7 cellular contexts compared by ENCODE assay signal in the genomic region with DNA sequence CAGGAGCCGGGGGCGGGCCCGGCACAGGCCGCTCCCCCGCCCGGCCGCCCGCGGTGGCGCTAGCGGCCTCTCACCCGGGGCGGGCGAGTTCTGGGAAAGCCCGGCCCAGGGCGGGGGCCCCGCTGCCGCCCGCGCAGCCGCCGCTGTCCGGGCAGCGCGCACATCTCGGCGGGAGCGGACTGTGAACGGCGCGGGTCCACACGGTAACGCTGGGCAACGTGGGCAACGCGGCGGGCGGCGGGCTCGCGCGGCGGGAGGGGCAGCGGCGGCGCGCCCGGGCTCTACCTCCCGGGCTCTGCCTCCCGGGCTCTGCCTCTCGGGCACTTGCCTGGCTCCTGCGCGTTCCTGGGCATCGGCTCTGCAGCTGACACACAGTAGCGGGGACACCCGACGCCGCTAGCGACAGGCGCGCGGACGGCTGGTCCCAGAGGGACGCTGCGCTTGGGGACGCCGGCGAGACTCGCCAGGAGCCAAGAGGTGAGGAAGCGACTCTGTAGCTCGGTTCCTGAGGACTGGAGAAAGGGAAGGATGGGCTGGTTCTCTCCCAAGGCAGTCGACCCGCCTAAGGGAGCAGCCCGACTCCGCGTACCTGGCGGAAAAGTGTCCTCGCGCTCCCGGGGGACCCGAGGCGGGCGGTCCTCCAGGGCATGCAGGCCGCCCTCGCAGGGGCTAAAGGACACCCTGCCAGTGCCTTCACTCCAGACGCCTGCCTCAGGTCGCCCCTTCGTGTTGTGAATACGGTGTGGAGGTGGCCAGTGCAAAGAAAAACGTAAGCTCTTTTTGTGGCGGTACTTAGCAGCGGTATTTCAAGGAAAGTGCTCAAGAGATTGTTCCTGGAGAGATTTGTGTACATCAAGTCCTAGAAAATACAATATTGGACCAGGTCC. TPM values are rescaled to one million over a fixed set of nuclear protein-coding genes. Genes with fewer than 3 reads are reported as not detected.
DNase-seq lines count a peak whose midpoint lies in the region; ATAC-seq, FAIRE-seq and TF ChIP-seq lines count a peak whose summit lies in the region.

A gene (plus strand): TSS at position 150 of the 887 bp plus-strand sequence. CDS start 37,116 bp downstream, outside the sequence.

- H3K4me1 ChIP-seq in endothelial cell of umbilical vein (ENCODE audit: control insufficient read depth, extremely low read depth, insufficient read depth, low read length) (peaks cover 4% of the 10 kb centered on the region), tibial artery (peaks cover 0 to 42% (median 19%) of the 10 kb centered on the region in 4 donors)

- TF ChIP-seq POLR2A in endothelial cell of umbilical vein (IDR thresholded peaks at IDR 0.05; ENCODE audit: low read depth, low read length) = no peak

- H3K27ac ChIP-seq in RWPE1 = peak within 1 kb of the TSS; percentile 33; the same call in 1 of the 2 replicates
- H3K27ac ChIP-seq in endothelial cell of umbilical vein (ENCODE audit: insufficient read depth, low read depth, low read length) = no peak within 1 kb of the TSS
- peak within 1 kb of the TSS; percentile 68 to 70 for H3K27ac ChIP-seq in tibial artery

- H3K9me3 ChIP-seq in endothelial cell of umbilical vein (replicated peaks; ENCODE audit: control insufficient read depth, insufficient read depth, low read length) (no peaks in the 10 kb centered on the region), tibial artery (no peaks in the 10 kb centered on the region)

- H3K27me3 ChIP-seq in endothelial cell of umbilical vein (ENCODE audit: control insufficient read depth in 2 of 2, insufficient read depth in 2 of 2, low read length in 2 of 2) = peaks cover 21 to 37% of the 10 kb centered on the region in 2 experiments
- H3K27me3 ChIP-seq in tibial artery = no peaks in the 10 kb centered on the region

- H3K9me3 Mint-ChIP-seq in memory B cell = no peaks in the 10 kb centered on the region

- ATAC-seq in HG02678 (IDR thresholded peaks at IDR 0.05; ENCODE audit: unreplicated experiment) (peak; percentile 62), memory B cell (ENCODE audit: low read depth) (peak; percentile 43)

- H3K27ac Mint-ChIP-seq in memory B cell = no peak within 1 kb of the TSS

- H3K36me3 ChIP-seq in endothelial cell of umbilical vein (ENCODE audit: control insufficient read depth in 2 of 2, extremely low read depth in 1 of 2, insufficient read depth in 2 of 2, low read length in 2 of 2) = no peaks in the 10 kb centered on the region
- no peaks in the 10 kb centered on the region for H3K36me3 ChIP-seq in tibial artery

- peak within 1 kb of the TSS; percentile 59 for H2AFZ ChIP-seq in endothelial cell of umbilical vein (ENCODE audit: low read depth, low read length)

- TF ChIP-seq CTCF in RWPE1 (conservative IDR thresholded peaks at IDR 0.05; ENCODE audit: low read depth) = peak; percentile 26; the same call in 1 of the 2 replicates
- no peak for TF ChIP-seq CTCF in endothelial cell of umbilical vein (IDR thresholded peaks at IDR 0.05; ENCODE audit: extremely low read depth in 1 of 2, insufficient read depth in 1 of 2, low read depth in 1 of 2, low read length in 2 of 2)
- TF ChIP-seq CTCF in tibial artery (IDR thresholded peaks at IDR 0.05) = no peak

- no peaks in the 10 kb centered on the region for H4K20me1 ChIP-seq in endothelial cell of umbilical vein (replicated peaks; ENCODE audit: control insufficient read depth, extremely low read depth, insufficient read depth, low read length)

- peaks cover 3% of the 10 kb centered on the region for H3K4me1 Mint-ChIP-seq in memory B cell

- no peak within 1 kb of the TSS for H3K9ac ChIP-seq in endothelial cell of umbilical vein (replicated peaks; ENCODE audit: extremely low read depth, insufficient read depth, low read length)

- H3K9me1 ChIP-seq in endothelial cell of umbilical vein (replicated peaks; ENCODE audit: control insufficient read depth, extremely low read depth, insufficient read depth, low read length) = no peaks in the 10 kb centered on the region

- no TSS peak for BruUV-seq in endothelial cell of umbilical vein (replicated peaks; lab: Mats Ljungman, UMichigan)

- no peaks in the 10 kb centered on the region for H3K79me2 ChIP-seq in endothelial cell of umbilical vein (ENCODE audit: control insufficient read depth, insufficient read depth, low read length)

- CTCF ChIA-PET in RWPE1 (lab: Yijun Ruan, JAX) (interaction anchor here (0.6 kb wide), 2 partner anchors 42 to 1537 kb away, joined by 3 read pairs; no protein-coding TSS in a partner anchor), endothelial cell of umbilical vein (lab: Charles Lee) (no interaction called here)

- dilution Hi-C loops in endothelial cell of umbilical vein (cut with MboI; ENCODE audit: extremely low pct_ligation_motif_present, low sequenced_read_pairs) = no loop called here

- no peaks in the 10 kb centered on the region for H3K36me3 Mint-ChIP-seq in memory B cell

- intact Hi-C loops in endothelial cell of umbilical vein (cut with micrococcal nuclease) = no loop called here
- intact Hi-C loops in tibial artery (cut with DNase I; ENCODE audit: low total_unique reads) = no loop called here

- POLR2A ChIA-PET in RWPE1 (lab: Yijun Ruan, JAX; ENCODE audit: low non-redundant PET) (no interaction called here), endothelial cell of umbilical vein (lab: Charles Lee) (no interaction called here)

- peaks cover 21% of the 10 kb centered on the region for H3K27me3 Mint-ChIP-seq in memory B cell

- peak; percentile 58 for DNase-seq in RWPE1 (ENCODE audit: low spot score)
- DNase-seq in endothelial cell of umbilical vein (ENCODE audit: low read depth, low spot score) = no peak
- no peak for DNase-seq in memory B cell (ENCODE audit: low spot score in 2 of 2)
- peak; percentile 31 to 81 for DNase-seq in tibial artery
- DNase-seq in NCI-H2107 treated with DMSO at 0.1 percent for 48 hours (lab: John Stamatoyannopoulos, UW; ENCODE audit: unreplicated experiment) = no peak

- H3K4me2 ChIP-seq in endothelial cell of umbilical vein (ENCODE audit: insufficient read depth, low read length) = peak within 1 kb of the TSS; percentile 78

- H3K4me3 Mint-ChIP-seq in memory B cell = peak within 1 kb of the TSS; percentile 61

- FAIRE-seq in endothelial cell of umbilical vein (lab: Jason Lieb, UNC) = no peak

- H3K4me3 ChIP-seq in GM08714 (ENCODE audit: low read length) (peak within 1 kb of the TSS; percentile 16; the same call in 1 of the 2 replicates), endothelial cell of umbilical vein (replicated peaks in 1 of 3; ENCODE audit: insufficient read depth in 1 of 3, low read depth in 1 of 3, low read length in 3 of 3) (peak within 1 kb of the TSS in 2 of 3 experiments; percentile 7 to 30), tibial artery (peak within 1 kb of the TSS; percentile 68 to 72)

TF ChIP-seq in endothelial cell of umbilical vein, 7 proteins besides CTCF, POLR2A, EP300 and RAD21:
- TF ChIP-seq EZH2 (IDR thresholded peaks at IDR 0.05; ENCODE audit: borderline replicate concordance, low read depth, low read length, severe bottlenecking) (peak; percentile 87), JUN (IDR thresholded peaks at IDR 0.05; ENCODE audit: borderline replicate concordance, insufficient read depth, insufficient read length, low read depth) (no peak)

RNA-seq across cellular contexts. Expression of the gene that starts here (rescaled TPM):
- 0.04 and 0.05 TPM in 2 replicates for total RNA-seq in endothelial cell of umbilical vein
- 0.01 and 0.02 TPM in 2 replicates for polyA plus RNA-seq in endothelial cell of umbilical vein
- polyA plus RNA-seq in endothelial cell of umbilical vein (2011; cell fraction: cytosol; rRNA removed) = 0.01 TPM in 2 replicates
- 0.01 TPM in 2 replicates for polyA plus RNA-seq in endothelial cell of umbilical vein (2011; cell fraction: nucleus; rRNA removed)
- 0.33 and 0.35 TPM in 2 replicates for polyA plus RNA-seq in endothelial cell of umbilical vein (2012)
- polyA minus RNA-seq in endothelial cell of umbilical vein = 0.06 and 0.17 TPM in 2 replicates
- polyA minus RNA-seq in endothelial cell of umbilical vein (2011; cell fraction: cytosol; rRNA and poly(A)+ RNA removed) = 0.31 TPM
- 0.05 TPM in 1 of 2 replicates, not detected in the other for polyA minus RNA-seq in endothelial cell of umbilical vein (2011; cell fraction: nucleus; rRNA and poly(A)+ RNA removed)

Comparison
In these comparisons a context has a peak if more than half of its experiments do, and no peak if none do; other contexts are left out.
1. H3K4me3 ChIP-seq: peak in every context shown above with its lines; median percentile 70 in tibial artery; 18 in endothelial cell of umbilical vein; 16 in GM08714.
2. DNase-seq: peak in RWPE1 (single experiment) and tibial artery (2 of 2); none in endothelial cell of umbilical vein (single experiment), memory B cell (0 of 2) and NCI-H2107 treated with DMSO at 0.1 percent for 48 hours (single experiment).